Comparison of ENCODE assay signal across 9 cellular contexts in the genomic region with DNA sequence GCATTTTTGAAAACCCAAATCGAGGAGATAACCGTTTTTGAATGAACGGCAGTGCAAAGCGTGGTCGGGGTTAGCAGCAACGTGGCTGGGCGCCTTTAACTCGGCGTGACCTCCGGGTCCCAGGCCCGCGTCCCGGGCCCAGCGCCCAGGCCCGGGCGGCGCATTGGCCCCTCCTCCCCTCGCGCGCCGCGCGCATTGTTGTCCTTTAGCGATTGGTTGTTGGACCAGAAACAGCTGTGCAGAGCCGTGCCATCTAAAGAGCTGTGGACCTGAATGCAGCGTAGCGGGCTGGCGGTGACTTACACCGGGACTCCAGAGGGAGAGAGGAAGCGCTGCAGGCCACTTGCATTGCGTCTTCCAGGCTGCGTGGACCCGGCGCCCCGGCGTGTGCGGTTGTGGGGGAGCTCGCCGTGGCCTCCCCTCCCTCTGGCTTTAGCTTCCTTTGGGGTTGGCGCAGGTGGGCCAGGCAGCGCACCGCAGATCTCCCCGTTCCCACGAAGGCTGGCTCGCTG. TPM values are rescaled to one million over a fixed set of nuclear protein-coding genes. Genes with fewer than 3 reads are reported as not detected.
A peak's percentile ranks its signal among the peaks of the same experiment; 100 is the strongest.
DNase-seq lines count a peak whose midpoint lies in the region; ATAC-seq and TF ChIP-seq lines count a peak whose summit lies in the region.
"Had no signal": no experiment of that assay in that cellular context is flagged by ENCODE, and none has a peak within 500 bp of the region (broad histone marks: within the 10 kb centered on the region; RNA-seq: fewer than 3 reads in every experiment).

Gene STOX2 (plus strand): TSS at position 227 of the 512 bp plus-strand sequence. CDS start 1,484 bp downstream, outside the sequence.

- no peak within 1 kb of the TSS for H3K27ac Mint-ChIP-seq in effector memory CD8-positive, alpha-beta T cell

- H3K27ac ChIP-seq in SJSA1 (no peak within 1 kb of the TSS), lower lobe of right lung (peak within 1 kb of the TSS; percentile 22), stomach smooth muscle (ENCODE audit: low read length) (peak within 1 kb of the TSS; percentile 62)

- no peaks in the 10 kb centered on the region for H3K9me3 Mint-ChIP-seq in effector memory CD8-positive, alpha-beta T cell

- ATAC-seq in effector memory CD8-positive, alpha-beta T cell (replicated peaks): no peak
- ATAC-seq in lower lobe of right lung: peak; percentile 91 to 93
- ATAC-seq: GM12878 had no signal

- H3K27me3 Mint-ChIP-seq in effector memory CD8-positive, alpha-beta T cell: peaks cover 43 to 65% of the 10 kb centered on the region in 2 donors

- POLR2A ChIA-PET in AG04449 (lab: Yijun Ruan, JAX): no interaction called here

- H3K27me3 ChIP-seq in SJSA1 (replicated peaks) (peaks cover 55% of the 10 kb centered on the region), lower lobe of right lung (ENCODE audit: low read depth) (peaks cover 16% of the 10 kb centered on the region), stomach smooth muscle (ENCODE audit: control insufficient read depth in 1 of 2, insufficient read depth in 2 of 2, low read length in 2 of 2) (no peaks in the 10 kb centered on the region)

- peaks cover 0 to 2% of the 10 kb centered on the region in 2 donors for H3K4me1 Mint-ChIP-seq in effector memory CD8-positive, alpha-beta T cell (ENCODE audit: low read depth in 2 of 2)

- peak within 1 kb of the TSS; percentile 20 to 36 for H3K4me3 Mint-ChIP-seq in effector memory CD8-positive, alpha-beta T cell

- no peaks in the 10 kb centered on the region for H3K36me3 Mint-ChIP-seq in effector memory CD8-positive, alpha-beta T cell (ENCODE audit: insufficient read depth)

- no peaks in the 10 kb centered on the region for H3K36me3 ChIP-seq in SJSA1
- H3K36me3 ChIP-seq in lower lobe of right lung: no peaks in the 10 kb centered on the region
- no peaks in the 10 kb centered on the region for H3K36me3 ChIP-seq in stomach smooth muscle (ENCODE audit: control insufficient read depth in 2 of 2, insufficient read depth in 2 of 2, low read length in 2 of 2)

- no peaks in the 10 kb centered on the region for H3K9me3 ChIP-seq in SJSA1 (replicated peaks)
- peaks cover 3% of the 10 kb centered on the region for H3K9me3 ChIP-seq in lower lobe of right lung
- no peaks in the 10 kb centered on the region for H3K9me3 ChIP-seq in stomach smooth muscle (ENCODE audit: control insufficient read depth in 2 of 2, low read length in 2 of 2)

- CTCF ChIA-PET in AG04449 (lab: Yijun Ruan, JAX): no interaction called here

- H3K4me3 ChIP-seq in AG04449 (ENCODE audit: low read depth, low read length) (peak within 1 kb of the TSS; percentile 45), SJSA1 (peak within 1 kb of the TSS; percentile 24), lower lobe of right lung (peak within 1 kb of the TSS; percentile 68), stomach smooth muscle (ENCODE audit: low read length in 2 of 2) (peak within 1 kb of the TSS; percentile 58 to 86)
- H3K4me3 ChIP-seq: GM12878 had no signal

- DNase-seq in AG04449 (ENCODE audit: low read depth, low spot score) (no peak), HK-2 (ENCODE audit: unreplicated experiment) (peak; percentile 66), SJSA1 (ENCODE audit: low read depth in 1 of 2, low spot score in 2 of 2) (peak in 1 of 2 experiments; percentile 4), lower lobe of right lung (peak; percentile 78), GM10266 (ENCODE audit: extremely low spot score) (no peak)
- DNase-seq in effector memory CD8-positive, alpha-beta T cell: no peak
- DNase-seq in stimulated activated naive CD4-positive, alpha-beta T cell (lab: John Stamatoyannopoulos, UW): no peak

- intact Hi-C loops in lower lobe of right lung (cut with DNase I): no loop called here

- no peak for TF ChIP-seq CTCF in AG04449 (IDR thresholded peaks at IDR 0.05; ENCODE audit: insufficient read depth, low read length, missing control alignments)
- TF ChIP-seq CTCF in lower lobe of right lung (IDR thresholded peaks at IDR 0.05): no peak
- TF ChIP-seq CTCF in GM10266 (IDR thresholded peaks at IDR 0.05; ENCODE audit: control insufficient read depth, insufficient read depth, low read depth, missing control alignments): no peak

- peaks cover 14% of the 10 kb centered on the region for H3K4me1 ChIP-seq in SJSA1 (replicated peaks)
- H3K4me1 ChIP-seq in lower lobe of right lung: peaks cover 26% of the 10 kb centered on the region
- peaks cover 18% of the 10 kb centered on the region for H3K4me1 ChIP-seq in stomach smooth muscle (ENCODE audit: control insufficient read depth, insufficient read depth, low read length)

- peak within 1 kb of the TSS; percentile 26 to 60 for H3K9ac ChIP-seq in stomach smooth muscle (ENCODE audit: low read length in 2 of 2)

RNA-seq across cellular contexts. Expression of gene STOX2, which starts in this region (rescaled TPM):
- 0.55 TPM in 1 of 2 replicates, not detected in the other for total RNA-seq in SJSA1 (2014; rRNA removed; shearing (Covaris generic))
- 12.8 TPM for total RNA-seq in lower lobe of right lung

Comparison
In these comparisons a context has a peak if more than half of its experiments do, and no peak if none do; other contexts are left out.
1. DNase-seq: peak in HK-2 (single experiment) and lower lobe of right lung (single experiment); none in AG04449 (single experiment), effector memory CD8-positive, alpha-beta T cell (0 of 3), GM10266 (single experiment) and stimulated activated naive CD4-positive, alpha-beta T cell (0 of 6).
2. Peak in every context shown above with its lines, with median percentiles within 50 percentile points of each other: H3K4me3 ChIP-seq.